ENCODE assay signal across 1 cellular context in genomic region chr1:28518000-28518744, GRCh38.
A peak's percentile ranks its signal among the peaks of the same experiment; 100 is the strongest.
TF ChIP-seq lines count a peak whose summit lies in the region.

No MANE protein-coding gene starts in this region.

TF ChIP-seq in HepG2, 621 proteins besides CTCF, POLR2A, EP300 and RAD21 (continued from another document and continues in another):
- TF ChIP-seq CENPBD1 (CRISPR knock-in tag; IDR thresholded peaks at IDR 0.05; ENCODE audit: borderline replicate concordance, low read depth) (no peak), IRX3 (CRISPR knock-in tag; IDR thresholded peaks at IDR 0.05; ENCODE audit: borderline replicate concordance, low read depth) (no peak; the same call in 1 of the 2 replicates), ZSCAN9 (CRISPR knock-in tag; IDR thresholded peaks at IDR 0.05; ENCODE audit: borderline replicate concordance) (peak; percentile 79; the same call in 1 of the 2 replicates), TRIM24 (CRISPR knock-in tag; IDR thresholded peaks at IDR 0.05) (no peak), KDM3A (CRISPR knock-in tag; IDR thresholded peaks at IDR 0.05; ENCODE audit: low read depth) (peak; percentile 87; the same call in 1 of the 2 replicates), ZNF670 (CRISPR knock-in tag; IDR thresholded peaks at IDR 0.05; ENCODE audit: borderline replicate concordance) (peak; percentile 54; the same call in 1 of the 2 replicates), HMGXB3 (CRISPR knock-in tag; IDR thresholded peaks at IDR 0.05; ENCODE audit: borderline replicate concordance) (no peak), E2F1 (CRISPR knock-in tag; IDR thresholded peaks at IDR 0.05) (peak; percentile 43; the same call in 1 of the 2 replicates), ZSCAN21 (CRISPR knock-in tag; IDR thresholded peaks at IDR 0.05; ENCODE audit: borderline replicate concordance) (peak; percentile 53; the same call in 1 of the 2 replicates), MEF2D (CRISPR knock-in tag; IDR thresholded peaks at IDR 0.05) (no peak), PCBP1 (IDR thresholded peaks at IDR 0.05; ENCODE audit: borderline replicate concordance, low read depth, low read length) (no peak), ZNF766 (CRISPR knock-in tag; IDR thresholded peaks at IDR 0.05; ENCODE audit: borderline replicate concordance) (no peak), CREB3 (CRISPR knock-in tag; IDR thresholded peaks at IDR 0.05) (no peak), THYN1 (CRISPR knock-in tag; IDR thresholded peaks at IDR 0.05; ENCODE audit: borderline replicate concordance, low read depth) (no peak), HNF4G (IDR thresholded peaks at IDR 0.05; ENCODE audit: borderline replicate concordance, low read depth, low read length) (no peak), HNF4G (CRISPR knock-in tag; IDR thresholded peaks at IDR 0.05; ENCODE audit: borderline replicate concordance, low read depth) (no peak), ZFP36L1 (CRISPR knock-in tag; IDR thresholded peaks at IDR 0.05) (no peak), NFE2L1 (CRISPR knock-in tag; IDR thresholded peaks at IDR 0.05; ENCODE audit: borderline replicate concordance) (no peak), RERE (CRISPR knock-in tag; IDR thresholded peaks at IDR 0.05; ENCODE audit: low read depth) (0 out of 2 replicates have a peak, but pooled peaks have one; percentile 44), MTF2 (CRISPR knock-in tag; IDR thresholded peaks at IDR 0.05; ENCODE audit: borderline replicate concordance) (no peak), MLLT10 (CRISPR knock-in tag; IDR thresholded peaks at IDR 0.05) (no peak), FLYWCH1 (CRISPR knock-in tag; IDR thresholded peaks at IDR 0.05) (no peak), KDM2A (CRISPR knock-in tag; IDR thresholded peaks at IDR 0.05; ENCODE audit: borderline replicate concordance, low read depth) (peak; percentile 99), ZNF549 (CRISPR knock-in tag; IDR thresholded peaks at IDR 0.05) (no peak), HDAC1 (CRISPR knock-in tag; IDR thresholded peaks at IDR 0.05) (no peak), ZNF839 (CRISPR knock-in tag; IDR thresholded peaks at IDR 0.05; ENCODE audit: borderline replicate concordance) (no peak), ZNF776 (CRISPR knock-in tag; IDR thresholded peaks at IDR 0.05) (peak; percentile 57; the same call in 1 of the 2 replicates), ATF5 (CRISPR knock-in tag; IDR thresholded peaks at IDR 0.05; ENCODE audit: low read depth) (no peak), KDM5A (IDR thresholded peaks at IDR 0.05; ENCODE audit: borderline replicate concordance, low read length) (no peak), ZNF33B (CRISPR knock-in tag; IDR thresholded peaks at IDR 0.05) (no peak), HMGA1 (CRISPR knock-in tag; conservative IDR thresholded peaks at IDR 0.05) (no peak), BRF2 (CRISPR knock-in tag; IDR thresholded peaks at IDR 0.05) (no peak), ZNF816 (CRISPR knock-in tag; IDR thresholded peaks at IDR 0.05; ENCODE audit: borderline replicate concordance) (no peak; the same call in 1 of the 2 replicates), RORA (CRISPR knock-in tag; IDR thresholded peaks at IDR 0.05) (no peak), DNMT1 (CRISPR knock-in tag; IDR thresholded peaks at IDR 0.05) (peak; percentile 56; the same call in 1 of the 2 replicates), ZNF318 (CRISPR knock-in tag; IDR thresholded peaks at IDR 0.05) (no peak), NFE2 (CRISPR knock-in tag; IDR thresholded peaks at IDR 0.05) (no peak), CENPT (CRISPR knock-in tag; IDR thresholded peaks at IDR 0.05; ENCODE audit: low read depth) (no peak)
